Comparison of ENCODE assay signal across 9 cellular contexts in genomic region chr10:89283174-89283987, GRCh38. TPM values are rescaled to one million over a fixed set of nuclear protein-coding genes. Genes with fewer than 3 reads are reported as not detected.
DNase-seq lines count a peak whose midpoint lies in the region; ATAC-seq, FAIRE-seq and TF ChIP-seq lines count a peak whose summit lies in the region.
"Had no signal": no experiment of that assay in that cellular context is flagged by ENCODE, and none has a peak within 500 bp of the region (broad histone marks: within the 10 kb centered on the region; RNA-seq: fewer than 3 reads in every experiment).

No MANE protein-coding gene starts in this region.

- no peak for FAIRE-seq in H1 (lab: Jason Lieb, UNC)

- H3K18ac ChIP-seq in H1 (ENCODE audit: extremely low read depth, low read length): no peak overlapping the region

- H3K27ac Mint-ChIP-seq in CD14-positive monocyte: no peak overlapping the region

- peaks cover 0 to 3% (median 0%) of the 10 kb centered on the region in 7 donors for H3K9me3 Mint-ChIP-seq in CD14-positive monocyte
- H3K9me3 Mint-ChIP-seq: central memory CD8-positive, alpha-beta T cell had no signal

- H4K5ac ChIP-seq in H1 (ENCODE audit: insufficient read length, low read depth, low read length): no peak overlapping the region

- peaks cover 0 to 2% (median 0%) of the 10 kb centered on the region in 3 donors for H3K27me3 Mint-ChIP-seq in CD14-positive monocyte (ENCODE audit: low read depth in 3 of 3)

- TF ChIP-seq CTCF in H1 (IDR thresholded peaks at IDR 0.05; ENCODE audit: control extremely low read depth in 1 of 3, insufficient read depth in 1 of 3, low read depth in 1 of 3, low read length in 3 of 3) (no peak), CD14-positive monocyte (IDR thresholded peaks at IDR 0.05) (no peak), mucosa of descending colon (IDR thresholded peaks at IDR 0.05) (no peak)

- no peak for ATAC-seq in GM18511 (IDR thresholded peaks at IDR 0.05; ENCODE audit: unreplicated experiment)
- ATAC-seq in mucosa of descending colon: no peak

- no peaks in the 10 kb centered on the region for H3K27me3 ChIP-seq in H1 (replicated peaks in 1 of 4; ENCODE audit: control insufficient read depth in 3 of 4, extremely low read depth in 1 of 4, insufficient read depth in 3 of 4, low read length in 3 of 4)

- no peak overlapping the region for H4K91ac ChIP-seq in H1 (replicated peaks; ENCODE audit: insufficient read length, low read length)

- no peaks in the 10 kb centered on the region; the same call in 1 of the 2 replicates for H3K23me2 ChIP-seq in H1 (ENCODE audit: low read depth, low read length)

- H3K36me3 ChIP-seq in H1 (ENCODE audit: control insufficient read depth in 2 of 4, insufficient read depth in 4 of 4, low read length in 3 of 4): no peaks in the 10 kb centered on the region
- H3K36me3 ChIP-seq in mucosa of descending colon (ENCODE audit: low read depth): no peaks in the 10 kb centered on the region

- H3K4me1 ChIP-seq in H1 (replicated peaks in 1 of 4; ENCODE audit: control insufficient read depth in 3 of 4, insufficient read depth in 4 of 4, low read length in 3 of 4): peaks cover 0 to 8% (median 3%) of the 10 kb centered on the region in 4 experiments; a peak in 3 of 7 replicates
- H3K4me1 ChIP-seq in mucosa of descending colon (ENCODE audit: low read depth): no peaks in the 10 kb centered on the region

- no peak overlapping the region for H2BK5ac ChIP-seq in H1 (ENCODE audit: low read depth, low read length)

- no peak for TF ChIP-seq POLR2A in H1 (IDR thresholded peaks at IDR 0.05; ENCODE audit: control extremely low read depth in 1 of 2, low read depth in 2 of 2, low read length in 2 of 2)

- CTCF ChIA-PET in H1 (lab: Charles Lee; ENCODE audit: partially characterized antibody): interaction anchor here (0.6 to 2.0 kb wide), 7 partner anchors 12 to 197 kb away, joined by 3 to 8 read pairs (median 3); no protein-coding TSS in a partner anchor

- no peak overlapping the region; a peak in 1 of 7 replicates for H3K9ac ChIP-seq in H1 (replicated peaks in 1 of 4; ENCODE audit: extremely low read depth in 1 of 4, low read depth in 3 of 4, low read length in 3 of 4)

- DNase-seq in A172 (ENCODE audit: low spot score): peak; percentile 70
- peak; percentile 65 for DNase-seq in NCI-H146 treated with DMSO at 0.1 percent for 48 hours (lab: John Stamatoyannopoulos, UW; ENCODE audit: unreplicated experiment)
- DNase-seq in H1 (ENCODE audit: low read depth in 1 of 2, low spot score in 2 of 2): no peak
- DNase-seq in myocyte (ENCODE audit: low read depth): peak; percentile 80
- DNase-seq in NCI-H2029 treated with DMSO at 0.1 percent for 48 hours (lab: John Stamatoyannopoulos, UW): no peak
- DNase-seq in CD14-positive monocyte (ENCODE audit: low spot score): no peak
- DNase-seq in mucosa of descending colon: no peak

- H3K4me2 ChIP-seq in H1 (ENCODE audit: insufficient read depth in 1 of 2, low read depth in 2 of 2, low read length in 2 of 2): 0 out of 4 replicates have a peak overlapping the region, but pooled peaks of 1 of the 2 experiments have one; percentile 17

- no peak for TF ChIP-seq RAD21 in H1 (IDR thresholded peaks at IDR 0.05 in 1 of 2, conservative IDR thresholded peaks at IDR 0.05 in 1 of 2; ENCODE audit: low read depth in 2 of 2, low read length in 2 of 2)

- no peaks in the 10 kb centered on the region for H3K79me1 ChIP-seq in H1 (ENCODE audit: low read depth, low read length)

- no peak overlapping the region for H3K4ac ChIP-seq in H1 (replicated peaks; ENCODE audit: insufficient read length, low read depth, low read length)

- H4K20me1 ChIP-seq in H1 (replicated peaks in 1 of 2; ENCODE audit: control insufficient read depth in 1 of 2, insufficient read depth in 2 of 2, low read length in 2 of 2): no peaks in the 10 kb centered on the region

- H2AK5ac ChIP-seq in H1 (ENCODE audit: low read depth, low read length): no peak overlapping the region

- H3K56ac ChIP-seq in H1 (replicated peaks; ENCODE audit: insufficient read length, low read depth, low read length): no peak overlapping the region

- H3K9me3 ChIP-seq in H1 (ENCODE audit: insufficient read depth in 2 of 2, low read depth in 1 of 2, low read length in 1 of 2) (no peaks in the 10 kb centered on the region), mucosa of descending colon (no peaks in the 10 kb centered on the region)

- no peak for TF ChIP-seq EP300 in H1 (IDR thresholded peaks at IDR 0.05; ENCODE audit: borderline replicate concordance in 1 of 2, low read depth in 2 of 2, low read length in 2 of 2)

- 85% methylated on average over 6 of the region's 6 CpGs; no CpG with 5 or more reads in 1 of the 2 experiments for WGBS in H1 (ENCODE audit: extremely low coverage in 1 of 2, insufficient coverage in 1 of 2, insufficient read length in 1 of 2, insufficient replicate concordance in 2 of 2, low coverage in 1 of 2, low lambda C conversion rate in 2 of 2, missing lambda C conversion rate in 1 of 2), 2 experiments

- peak overlapping the region in 1 of 2 donors; percentile 13 for H3K4me3 Mint-ChIP-seq in CD14-positive monocyte
- H3K4me3 Mint-ChIP-seq: central memory CD8-positive, alpha-beta T cell had no signal

- no peak overlapping the region for H3K23ac ChIP-seq in H1 (ENCODE audit: insufficient read length)

- H3K4me1 Mint-ChIP-seq in CD14-positive monocyte: peaks cover 8% of the 10 kb centered on the region
- H3K4me1 Mint-ChIP-seq: central memory CD8-positive, alpha-beta T cell had no signal

- no peak overlapping the region for H3K27ac ChIP-seq in H1 (ENCODE audit: low read depth, low read length)

- no peak overlapping the region for H2BK20ac ChIP-seq in H1 (ENCODE audit: low read length)

- no peaks in the 10 kb centered on the region for H3K36me3 Mint-ChIP-seq in CD14-positive monocyte

- intact Hi-C loops in CD14-positive monocyte (cut with micrococcal nuclease) (no loop called here), mucosa of descending colon (cut with DNase I, micrococcal nuclease) (no loop called here)

- H3K14ac ChIP-seq in H1 (ENCODE audit: insufficient read length): no peak overlapping the region

- H2AFZ ChIP-seq in H1 (ENCODE audit: low read length): peak overlapping the region; percentile 100; the same call in 1 of the 2 replicates

- H4K8ac ChIP-seq in H1 (ENCODE audit: extremely low read depth, insufficient read depth, low read length): no peak overlapping the region

- no peak overlapping the region for H3K4me3 ChIP-seq in H1 (ENCODE audit: extremely low read depth in 1 of 4, insufficient read depth in 2 of 4, low read depth in 3 of 4, low read length in 4 of 4)
- no peak overlapping the region for H3K4me3 ChIP-seq in mucosa of descending colon

- POLR2A ChIA-PET in H1 (lab: Charles Lee; ENCODE audit: partially characterized antibody): interaction anchor here (0.6 to 1.6 kb wide), 2 partner anchors 10 to 257 kb away, joined by 3 to 5 read pairs; no protein-coding TSS in a partner anchor

- no peak overlapping the region for H2BK120ac ChIP-seq in H1 (replicated peaks; ENCODE audit: low read depth, low read length)

- peak overlapping the region; percentile 77; the same call in 1 of the 2 replicates for H2BK12ac ChIP-seq in H1 (ENCODE audit: low read depth, low read length)

- H2BK15ac ChIP-seq in H1 (ENCODE audit: low read length): no peak overlapping the region

- no peaks in the 10 kb centered on the region for H3K79me2 ChIP-seq in H1 (ENCODE audit: control insufficient read depth in 1 of 2, insufficient read depth in 2 of 2, low read length in 2 of 2)

RNA-seq across cellular contexts. Expression of gene IFIT2, which starts 18.5 kb away (rescaled TPM):
- total RNA-seq in A172 (2014; rRNA removed; shearing (Covaris generic)): 2.5 and 3.5 TPM in 2 replicates
- total RNA-seq in H1 (2021; fragmentation: NEBNext Ultra II Directional; extraction: Animal tissue kit (Norgen Biotek cat#: 25700)): 0.35 and 0.40 TPM in 2 replicates
- polyA plus RNA-seq in H1 (2011; rRNA removed): 0.03 TPM in 1 of 2 replicates, not detected in the other
- 0.04 TPM for polyA plus RNA-seq in H1 (2011; cell fraction: cytosol; rRNA removed)
- 0.03 TPM for polyA plus RNA-seq in H1 (2011; cell fraction: nucleus; rRNA removed)
- polyA plus RNA-seq in H1 (2012, experiment 1 of 2): 0.08 to 0.22 TPM (median 0.11 TPM) in 4 replicates
- polyA plus RNA-seq in H1 (2012, experiment 2 of 2): not detected
- 0.14 TPM for polyA plus RNA-seq in H1 (2013, experiment 1 of 2)
- polyA plus RNA-seq in H1 (2013, experiment 2 of 2): 0.11 TPM
- not detected in 2 replicates for polyA minus RNA-seq in H1 (2011; rRNA and poly(A)+ RNA removed)
- polyA minus RNA-seq in H1 (2011; cell fraction: cytosol; rRNA and poly(A)+ RNA removed): not detected
- polyA minus RNA-seq in H1 (2011; cell fraction: nucleus; rRNA and poly(A)+ RNA removed): not detected
- total RNA-seq in myocyte: 4.5 and 7.1 TPM in 2 replicates
- 3.0 TPM for polyA plus RNA-seq in myocyte (2012)
- 10 to 100 TPM; 15.5 to 25.2 TPM for polyA plus RNA-seq in CD14-positive monocyte
- total RNA-seq in mucosa of descending colon: 1 to 10 TPM; 6.9 to 7.6 (median 7.5) TPM

RNA-seq across cellular contexts. Expression of gene LIPA, which starts 31.8 kb away (rescaled TPM):
- total RNA-seq in A172 (2014; rRNA removed; shearing (Covaris generic)): 92.1 and 113 TPM in 2 replicates
- 32.4 and 35.6 TPM in 2 replicates for total RNA-seq in H1 (2021; fragmentation: NEBNext Ultra II Directional; extraction: Animal tissue kit (Norgen Biotek cat#: 25700))
- polyA plus RNA-seq in H1 (2011; rRNA removed): 10.6 and 18.1 TPM in 2 replicates
- 14.2 TPM for polyA plus RNA-seq in H1 (2011; cell fraction: cytosol; rRNA removed)
- 12.3 TPM for polyA plus RNA-seq in H1 (2011; cell fraction: nucleus; rRNA removed)
- polyA plus RNA-seq in H1 (2012, experiment 1 of 2): 21.8 to 34.8 TPM (median 23.1 TPM) in 4 replicates
- 11.1 TPM for polyA plus RNA-seq in H1 (2012, experiment 2 of 2)
- 109 TPM for polyA plus RNA-seq in H1 (2013, experiment 1 of 2)
- 115 TPM for polyA plus RNA-seq in H1 (2013, experiment 2 of 2)
- 22.2 and 51.0 TPM in 2 replicates for polyA minus RNA-seq in H1 (2011; rRNA and poly(A)+ RNA removed)
- polyA minus RNA-seq in H1 (2011; cell fraction: cytosol; rRNA and poly(A)+ RNA removed): 14.0 TPM
- polyA minus RNA-seq in H1 (2011; cell fraction: nucleus; rRNA and poly(A)+ RNA removed): 12.8 TPM
- 36.3 and 45.4 TPM in 2 replicates for total RNA-seq in myocyte
- polyA plus RNA-seq in myocyte (2012): 28.4 TPM
- 100 to 1,000 TPM; 289 to 353 TPM for polyA plus RNA-seq in CD14-positive monocyte
- total RNA-seq in mucosa of descending colon: 10 to 100 TPM; 20.6 to 34.5 (median 29.6) TPM

RNA-seq across cellular contexts. Expression of gene IFIT3, which starts 44.4 kb away (rescaled TPM):
- 16.6 and 17.2 TPM in 2 replicates for total RNA-seq in A172 (2014; rRNA removed; shearing (Covaris generic))
- total RNA-seq in H1 (2021; fragmentation: NEBNext Ultra II Directional; extraction: Animal tissue kit (Norgen Biotek cat#: 25700)): 0.57 and 0.84 TPM in 2 replicates
- 0.05 and 0.12 TPM in 2 replicates for polyA plus RNA-seq in H1 (2011; rRNA removed)
- polyA plus RNA-seq in H1 (2011; cell fraction: cytosol; rRNA removed): 0.22 TPM
- polyA plus RNA-seq in H1 (2011; cell fraction: nucleus; rRNA removed): 0.04 TPM
- polyA plus RNA-seq in H1 (2012, experiment 1 of 2): 0.35 to 0.46 TPM (median 0.40 TPM) in 4 replicates
- not detected for polyA plus RNA-seq in H1 (2012, experiment 2 of 2)
- 0.67 TPM for polyA plus RNA-seq in H1 (2013, experiment 1 of 2)
- 0.72 TPM for polyA plus RNA-seq in H1 (2013, experiment 2 of 2)
- polyA minus RNA-seq in H1 (2011; rRNA and poly(A)+ RNA removed): 0.06 and 0.24 TPM in 2 replicates
- not detected for polyA minus RNA-seq in H1 (2011; cell fraction: cytosol; rRNA and poly(A)+ RNA removed)
- not detected for polyA minus RNA-seq in H1 (2011; cell fraction: nucleus; rRNA and poly(A)+ RNA removed)
- 12.3 and 21.8 TPM in 2 replicates for total RNA-seq in myocyte
- 5.3 TPM for polyA plus RNA-seq in myocyte (2012)
- polyA plus RNA-seq in CD14-positive monocyte: 10 to 100 TPM; 26.4 to 38.0 TPM
- total RNA-seq in mucosa of descending colon: 10 to 100 TPM in 2 of 3 donors, 1 to 10 TPM in 1; 5.8 to 12.7 (median 11.2) TPM

Comparison
In these comparisons a context has a peak if more than half of its experiments do, and no peak if none do; other contexts are left out.
1. DNase-seq: peak in A172 (single experiment), NCI-H146 treated with DMSO at 0.1 percent for 48 hours (single experiment) and myocyte (single experiment); none in H1 (0 of 2), NCI-H2029 treated with DMSO at 0.1 percent for 48 hours (single experiment), CD14-positive monocyte (single experiment) and mucosa of descending colon (0 of 3).